Comparison of ENCODE assay signal across 1 cellular context in genomic region chr5:82975812-82976211, GRCh38.
A peak's percentile ranks its signal among the peaks of the same experiment; 100 is the strongest.
TF ChIP-seq lines count a peak whose summit lies in the region.

No MANE protein-coding gene starts in this region.

TF ChIP-seq in HEK293, 187 proteins besides CTCF, POLR2A, EP300 and RAD21 (continued from another document):
- no peak for TF ChIP-seq PRDM2 (tag by site-specific recombination; IDR thresholded peaks at IDR 0.05; ENCODE audit: borderline replicate concordance)
- no peak for TF ChIP-seq ZNF114 (tag by site-specific recombination; IDR thresholded peaks at IDR 0.05)
- TF ChIP-seq ZNF404 (tag by site-specific recombination; IDR thresholded peaks at IDR 0.05) = no peak
- no peak for TF ChIP-seq ZNF214 (tag by site-specific recombination; IDR thresholded peaks at IDR 0.05; ENCODE audit: borderline replicate concordance)
- TF ChIP-seq GLI4 (tag by site-specific recombination; IDR thresholded peaks at IDR 0.05) = no peak
- TF ChIP-seq, protein P1, sequence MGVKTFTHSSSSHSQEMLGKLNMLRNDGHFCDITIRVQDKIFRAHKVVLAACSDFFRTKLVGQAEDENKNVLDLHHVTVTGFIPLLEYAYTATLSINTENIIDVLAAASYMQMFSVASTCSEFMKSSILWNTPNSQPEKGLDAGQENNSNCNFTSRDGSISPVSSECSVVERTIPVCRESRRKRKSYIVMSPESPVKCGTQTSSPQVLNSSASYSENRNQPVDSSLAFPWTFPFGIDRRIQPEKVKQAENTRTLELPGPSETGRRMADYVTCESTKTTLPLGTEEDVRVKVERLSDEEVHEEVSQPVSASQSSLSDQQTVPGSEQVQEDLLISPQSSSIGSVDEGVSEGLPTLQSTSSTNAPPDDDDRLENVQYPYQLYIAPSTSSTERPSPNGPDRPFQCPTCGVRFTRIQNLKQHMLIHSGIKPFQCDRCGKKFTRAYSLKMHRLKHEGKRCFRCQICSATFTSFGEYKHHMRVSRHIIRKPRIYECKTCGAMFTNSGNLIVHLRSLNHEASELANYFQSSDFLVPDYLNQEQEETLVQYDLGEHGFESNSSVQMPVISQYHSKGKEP (tag by site-specific recombination; IDR thresholded peaks at IDR 0.05) = no peak
- TF ChIP-seq ZNF785 (tag by site-specific recombination; IDR thresholded peaks at IDR 0.05) = no peak
- TF ChIP-seq ZNF530 (tag by site-specific recombination; IDR thresholded peaks at IDR 0.05; ENCODE audit: low read depth) = no peak
- TF ChIP-seq, protein P2, sequence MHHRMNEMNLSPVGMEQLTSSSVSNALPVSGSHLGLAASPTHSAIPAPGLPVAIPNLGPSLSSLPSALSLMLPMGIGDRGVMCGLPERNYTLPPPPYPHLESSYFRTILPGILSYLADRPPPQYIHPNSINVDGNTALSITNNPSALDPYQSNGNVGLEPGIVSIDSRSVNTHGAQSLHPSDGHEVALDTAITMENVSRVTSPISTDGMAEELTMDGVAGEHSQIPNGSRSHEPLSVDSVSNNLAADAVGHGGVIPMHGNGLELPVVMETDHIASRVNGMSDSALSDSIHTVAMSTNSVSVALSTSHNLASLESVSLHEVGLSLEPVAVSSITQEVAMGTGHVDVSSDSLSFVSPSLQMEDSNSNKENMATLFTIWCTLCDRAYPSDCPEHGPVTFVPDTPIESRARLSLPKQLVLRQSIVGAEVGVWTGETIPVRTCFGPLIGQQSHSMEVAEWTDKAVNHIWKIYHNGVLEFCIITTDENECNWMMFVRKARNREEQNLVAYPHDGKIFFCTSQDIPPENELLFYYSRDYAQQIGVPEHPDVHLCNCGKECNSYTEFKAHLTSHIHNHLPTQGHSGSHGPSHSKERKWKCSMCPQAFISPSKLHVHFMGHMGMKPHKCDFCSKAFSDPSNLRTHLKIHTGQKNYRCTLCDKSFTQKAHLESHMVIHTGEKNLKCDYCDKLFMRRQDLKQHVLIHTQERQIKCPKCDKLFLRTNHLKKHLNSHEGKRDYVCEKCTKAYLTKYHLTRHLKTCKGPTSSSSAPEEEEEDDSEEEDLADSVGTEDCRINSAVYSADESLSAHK (tag by site-specific recombination; IDR thresholded peaks at IDR 0.05) = no peak
- TF ChIP-seq ZNF202 (tag by site-specific recombination; IDR thresholded peaks at IDR 0.05; ENCODE audit: borderline replicate concordance) = no peak
- TF ChIP-seq KLF7 (tag by site-specific recombination; IDR thresholded peaks at IDR 0.05; ENCODE audit: borderline replicate concordance) = no peak
- TF ChIP-seq ZNF155 (tag by site-specific recombination; IDR thresholded peaks at IDR 0.05) = no peak
- TF ChIP-seq ZNF157 (tag by site-specific recombination; IDR thresholded peaks at IDR 0.05) = no peak
- TF ChIP-seq ZNF558 (tag by site-specific recombination; IDR thresholded peaks at IDR 0.05) = no peak
- no peak for TF ChIP-seq ZNF302 (tag by site-specific recombination; IDR thresholded peaks at IDR 0.05; ENCODE audit: low read depth)
- TF ChIP-seq ZFP69B (tag by site-specific recombination; IDR thresholded peaks at IDR 0.05) = no peak
- no peak for TF ChIP-seq WT1 (tag by site-specific recombination; IDR thresholded peaks at IDR 0.05)
- no peak for TF ChIP-seq ZNF391 (tag by site-specific recombination; IDR thresholded peaks at IDR 0.05; ENCODE audit: borderline replicate concordance, low read depth)
- no peak for TF ChIP-seq ZNF639 (tag by site-specific recombination; IDR thresholded peaks at IDR 0.05)
- TF ChIP-seq, protein P3, sequence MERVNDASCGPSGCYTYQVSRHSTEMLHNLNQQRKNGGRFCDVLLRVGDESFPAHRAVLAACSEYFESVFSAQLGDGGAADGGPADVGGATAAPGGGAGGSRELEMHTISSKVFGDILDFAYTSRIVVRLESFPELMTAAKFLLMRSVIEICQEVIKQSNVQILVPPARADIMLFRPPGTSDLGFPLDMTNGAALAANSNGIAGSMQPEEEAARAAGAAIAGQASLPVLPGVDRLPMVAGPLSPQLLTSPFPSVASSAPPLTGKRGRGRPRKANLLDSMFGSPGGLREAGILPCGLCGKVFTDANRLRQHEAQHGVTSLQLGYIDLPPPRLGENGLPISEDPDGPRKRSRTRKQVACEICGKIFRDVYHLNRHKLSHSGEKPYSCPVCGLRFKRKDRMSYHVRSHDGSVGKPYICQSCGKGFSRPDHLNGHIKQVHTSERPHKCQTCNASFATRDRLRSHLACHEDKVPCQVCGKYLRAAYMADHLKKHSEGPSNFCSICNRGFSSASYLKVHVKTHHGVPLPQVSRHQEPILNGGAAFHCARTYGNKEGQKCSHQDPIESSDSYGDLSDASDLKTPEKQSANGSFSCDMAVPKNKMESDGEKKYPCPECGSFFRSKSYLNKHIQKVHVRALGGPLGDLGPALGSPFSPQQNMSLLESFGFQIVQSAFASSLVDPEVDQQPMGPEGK (tag by site-specific recombination; IDR thresholded peaks at IDR 0.05) = no peak
- TF ChIP-seq ZNF548 (tag by site-specific recombination; IDR thresholded peaks at IDR 0.05) = no peak
- TF ChIP-seq ZBTB48 (tag by site-specific recombination; IDR thresholded peaks at IDR 0.05) = no peak
- no peak for TF ChIP-seq ZFP41 (tag by site-specific recombination; IDR thresholded peaks at IDR 0.05; ENCODE audit: borderline replicate concordance)
- no peak for TF ChIP-seq TCF7L2 (IDR thresholded peaks at IDR 0.05; ENCODE audit: borderline replicate concordance, low read depth, low read length)
- no peak for TF ChIP-seq ZNF16 (tag by site-specific recombination; IDR thresholded peaks at IDR 0.05; ENCODE audit: low read depth)
- no peak for TF ChIP-seq ZNF571 (tag by site-specific recombination; IDR thresholded peaks at IDR 0.05)
- no peak for TF ChIP-seq ZEB2 (tag by site-specific recombination; IDR thresholded peaks at IDR 0.05)
- no peak for TF ChIP-seq ZNF585B (tag by site-specific recombination; IDR thresholded peaks at IDR 0.05)
- no peak for TF ChIP-seq HOXD13 (CRISPR knock-in tag; IDR thresholded peaks at IDR 0.05; ENCODE audit: borderline replicate concordance)
- no peak for TF ChIP-seq GLIS1 (tag by site-specific recombination; IDR thresholded peaks at IDR 0.05)
- TF ChIP-seq ZNF248 (tag by site-specific recombination; IDR thresholded peaks at IDR 0.05) = peak; percentile 89; the same call in 1 of the 2 replicates
- TF ChIP-seq ZNF623 (tag by site-specific recombination; IDR thresholded peaks at IDR 0.05) = no peak
- TF ChIP-seq ZNF394 (tag by site-specific recombination; IDR thresholded peaks at IDR 0.05; ENCODE audit: borderline replicate concordance) = no peak
- no peak for TF ChIP-seq ZNF423 (tag by site-specific recombination; IDR thresholded peaks at IDR 0.05)
- no peak for TF ChIP-seq REPIN1 (tag by site-specific recombination; IDR thresholded peaks at IDR 0.05; ENCODE audit: low read depth)
- TF ChIP-seq, protein P4, sequence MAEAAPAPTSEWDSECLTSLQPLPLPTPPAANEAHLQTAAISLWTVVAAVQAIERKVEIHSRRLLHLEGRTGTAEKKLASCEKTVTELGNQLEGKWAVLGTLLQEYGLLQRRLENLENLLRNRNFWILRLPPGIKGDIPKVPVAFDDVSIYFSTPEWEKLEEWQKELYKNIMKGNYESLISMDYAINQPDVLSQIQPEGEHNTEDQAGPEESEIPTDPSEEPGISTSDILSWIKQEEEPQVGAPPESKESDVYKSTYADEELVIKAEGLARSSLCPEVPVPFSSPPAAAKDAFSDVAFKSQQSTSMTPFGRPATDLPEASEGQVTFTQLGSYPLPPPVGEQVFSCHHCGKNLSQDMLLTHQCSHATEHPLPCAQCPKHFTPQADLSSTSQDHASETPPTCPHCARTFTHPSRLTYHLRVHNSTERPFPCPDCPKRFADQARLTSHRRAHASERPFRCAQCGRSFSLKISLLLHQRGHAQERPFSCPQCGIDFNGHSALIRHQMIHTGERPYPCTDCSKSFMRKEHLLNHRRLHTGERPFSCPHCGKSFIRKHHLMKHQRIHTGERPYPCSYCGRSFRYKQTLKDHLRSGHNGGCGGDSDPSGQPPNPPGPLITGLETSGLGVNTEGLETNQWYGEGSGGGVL (tag by site-specific recombination; IDR thresholded peaks at IDR 0.05) = peak; percentile 26; the same call in 1 of the 2 replicates
- TF ChIP-seq, protein P5, sequence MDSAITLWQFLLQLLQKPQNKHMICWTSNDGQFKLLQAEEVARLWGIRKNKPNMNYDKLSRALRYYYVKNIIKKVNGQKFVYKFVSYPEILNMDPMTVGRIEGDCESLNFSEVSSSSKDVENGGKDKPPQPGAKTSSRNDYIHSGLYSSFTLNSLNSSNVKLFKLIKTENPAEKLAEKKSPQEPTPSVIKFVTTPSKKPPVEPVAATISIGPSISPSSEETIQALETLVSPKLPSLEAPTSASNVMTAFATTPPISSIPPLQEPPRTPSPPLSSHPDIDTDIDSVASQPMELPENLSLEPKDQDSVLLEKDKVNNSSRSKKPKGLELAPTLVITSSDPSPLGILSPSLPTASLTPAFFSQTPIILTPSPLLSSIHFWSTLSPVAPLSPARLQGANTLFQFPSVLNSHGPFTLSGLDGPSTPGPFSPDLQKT (IDR thresholded peaks at IDR 0.05; ENCODE audit: borderline replicate concordance, low read depth, low read length) = no peak
- TF ChIP-seq, protein P6, sequence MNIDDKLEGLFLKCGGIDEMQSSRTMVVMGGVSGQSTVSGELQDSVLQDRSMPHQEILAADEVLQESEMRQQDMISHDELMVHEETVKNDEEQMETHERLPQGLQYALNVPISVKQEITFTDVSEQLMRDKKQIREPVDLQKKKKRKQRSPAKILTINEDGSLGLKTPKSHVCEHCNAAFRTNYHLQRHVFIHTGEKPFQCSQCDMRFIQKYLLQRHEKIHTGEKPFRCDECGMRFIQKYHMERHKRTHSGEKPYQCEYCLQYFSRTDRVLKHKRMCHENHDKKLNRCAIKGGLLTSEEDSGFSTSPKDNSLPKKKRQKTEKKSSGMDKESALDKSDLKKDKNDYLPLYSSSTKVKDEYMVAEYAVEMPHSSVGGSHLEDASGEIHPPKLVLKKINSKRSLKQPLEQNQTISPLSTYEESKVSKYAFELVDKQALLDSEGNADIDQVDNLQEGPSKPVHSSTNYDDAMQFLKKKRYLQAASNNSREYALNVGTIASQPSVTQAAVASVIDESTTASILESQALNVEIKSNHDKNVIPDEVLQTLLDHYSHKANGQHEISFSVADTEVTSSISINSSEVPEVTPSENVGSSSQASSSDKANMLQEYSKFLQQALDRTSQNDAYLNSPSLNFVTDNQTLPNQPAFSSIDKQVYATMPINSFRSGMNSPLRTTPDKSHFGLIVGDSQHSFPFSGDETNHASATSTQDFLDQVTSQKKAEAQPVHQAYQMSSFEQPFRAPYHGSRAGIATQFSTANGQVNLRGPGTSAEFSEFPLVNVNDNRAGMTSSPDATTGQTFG (tag by site-specific recombination; IDR thresholded peaks at IDR 0.05; ENCODE audit: borderline replicate concordance) = peak; percentile 96
- TF ChIP-seq ZNF677 (tag by site-specific recombination; IDR thresholded peaks at IDR 0.05) = no peak
- no peak for TF ChIP-seq GLIS2 (tag by site-specific recombination; IDR thresholded peaks at IDR 0.05)
- no peak for TF ChIP-seq ZNF610 (tag by site-specific recombination; IDR thresholded peaks at IDR 0.05; ENCODE audit: borderline replicate concordance)
- no peak for TF ChIP-seq ZBTB1 (tag by site-specific recombination; IDR thresholded peaks at IDR 0.05)
